In genomic region chr9:82651474-82651873, GRCh38 we compare ENCODE assay signal across 2 cellular contexts.
TF ChIP-seq lines count a peak whose summit lies in the region.

No MANE protein-coding gene starts in this region.

TF ChIP-seq in GM23338, 12 proteins besides CTCF, POLR2A, EP300 and RAD21 (continued from another document):
- TF ChIP-seq REST (IDR thresholded peaks at IDR 0.05; ENCODE audit: unreplicated experiment) = no peak
- no peak for TF ChIP-seq JUNB (IDR thresholded peaks at IDR 0.05; ENCODE audit: unreplicated experiment)
- no peak for TF ChIP-seq ZNF114 (CRISPR knock-in tag; IDR thresholded peaks at IDR 0.05)
- no peak for TF ChIP-seq NANOG (IDR thresholded peaks at IDR 0.05; ENCODE audit: borderline replicate concordance)
- TF ChIP-seq ZNF462 (CRISPR knock-in tag; IDR thresholded peaks at IDR 0.05) = no peak
- TF ChIP-seq STAT1 (IDR thresholded peaks at IDR 0.05; ENCODE audit: unreplicated experiment) = no peak
- no peak for TF ChIP-seq EZH2 (IDR thresholded peaks at IDR 0.05; ENCODE audit: low read depth, unreplicated experiment)
TF ChIP-seq in GM23338: peak in this region for 0.

TF ChIP-seq in WTC11, 78 proteins besides CTCF, POLR2A, EP300 and RAD21 (continued from another document):
- TF ChIP-seq FOXP4 (CRISPR knock-in tag; IDR thresholded peaks at IDR 0.05) (no peak), ZNF263 (CRISPR knock-in tag; IDR thresholded peaks at IDR 0.05; ENCODE audit: low read depth) (no peak), SMAD3 (CRISPR knock-in tag; IDR thresholded peaks at IDR 0.05; ENCODE audit: borderline replicate concordance) (no peak), ZBTB43 (CRISPR knock-in tag; IDR thresholded peaks at IDR 0.05) (no peak), CDX4 (CRISPR knock-in tag; IDR thresholded peaks at IDR 0.05; ENCODE audit: borderline replicate concordance) (no peak), ESRRA (CRISPR knock-in tag; IDR thresholded peaks at IDR 0.05; ENCODE audit: borderline replicate concordance) (no peak), EMX1 (CRISPR knock-in tag; IDR thresholded peaks at IDR 0.05) (no peak)
TF ChIP-seq in WTC11: peak in this region for 0.
